ENCODE assay signal across 19 cellular contexts in genomic region chr1:90726716-90727480, GRCh38. TPM values are rescaled to one million over a fixed set of nuclear protein-coding genes. Genes with fewer than 3 reads are reported as not detected.
DNase-seq lines count a peak whose midpoint lies in the region; ATAC-seq, FAIRE-seq and TF ChIP-seq lines count a peak whose summit lies in the region.
"Had no signal": no experiment of that assay in that cellular context is flagged by ENCODE, and none has a peak within 500 bp of the region (broad histone marks: within the 10 kb centered on the region; RNA-seq: fewer than 3 reads in every experiment).

No MANE protein-coding gene starts in this region.

- H4K20me1 ChIP-seq in GM23338 (replicated peaks; ENCODE audit: insufficient read depth) = peaks cover 12% of the 10 kb centered on the region; the same call in 1 of the 2 replicates
- H4K20me1 ChIP-seq in H1 (replicated peaks in 1 of 2; ENCODE audit: control insufficient read depth in 1 of 2, insufficient read depth in 2 of 2, low read length in 2 of 2) = peaks cover 8 to 20% of the 10 kb centered on the region in 2 experiments

- intact Hi-C loops in testis (cut with DNase I; ENCODE audit: low total_unique reads) = no loop called here

- no peak overlapping the region for H3K9ac ChIP-seq in H1 (replicated peaks in 1 of 4; ENCODE audit: extremely low read depth in 1 of 4, low read depth in 3 of 4, low read length in 3 of 4)
- H3K9ac ChIP-seq: BLaER1 treated with 17β-estradiol and CSF1 and Interleukin-3, amounts not matched to agents 10 nM and 100 nM had no signal

- no peak overlapping the region for H3K14ac ChIP-seq in H1 (ENCODE audit: insufficient read length)

- H3K4me1 Mint-ChIP-seq in CD8-positive, alpha-beta memory T cell = peaks cover 62 to 70% (median 62%) of the 10 kb centered on the region in 3 donors
- H3K4me1 Mint-ChIP-seq in GM23338 (peaks cover 67% of the 10 kb centered on the region), neural crest cell (peaks cover 42% of the 10 kb centered on the region)

- H3K4me1 ChIP-seq in CD8-positive, alpha-beta memory T cell (ENCODE audit: insufficient read depth, low read length) = peaks cover 40% of the 10 kb centered on the region
- H3K4me1 ChIP-seq in GM23338 (ENCODE audit: insufficient read depth) (peaks cover 68% of the 10 kb centered on the region), H1 (replicated peaks in 1 of 4; ENCODE audit: control insufficient read depth in 3 of 4, insufficient read depth in 4 of 4, low read length in 3 of 4) (peaks cover 19 to 50% (median 37%) of the 10 kb centered on the region in 4 experiments), testis (peaks cover 6% of the 10 kb centered on the region)
- H3K4me1 ChIP-seq: SJSA1 had no signal

- H3K4me3 Mint-ChIP-seq in CD8-positive, alpha-beta memory T cell = peak overlapping the region in 6 of 7 donors; percentile 41 to 84 (median 63)
- H3K4me3 Mint-ChIP-seq in GM23338 (peak overlapping the region; percentile 68), neural crest cell (peak overlapping the region; percentile 8)

- no peak for TF ChIP-seq RAD21 in H1 (IDR thresholded peaks at IDR 0.05 in 1 of 2, conservative IDR thresholded peaks at IDR 0.05 in 1 of 2; ENCODE audit: low read depth in 2 of 2, low read length in 2 of 2)

- H3K4me2 ChIP-seq in GM23338 (peak overlapping the region; percentile 83), H1 (ENCODE audit: insufficient read depth in 1 of 2, low read depth in 2 of 2, low read length in 2 of 2) (peak overlapping the region; percentile 76 to 90)

- no peak overlapping the region for H2BK5ac ChIP-seq in H1 (ENCODE audit: low read depth, low read length)

- peak; percentile 4 for ATAC-seq in GM23338
- ATAC-seq in HG03025 (IDR thresholded peaks at IDR 0.05; ENCODE audit: low FRiP score, unreplicated experiment) = no peak
- no peak for ATAC-seq in HG02623 (IDR thresholded peaks at IDR 0.05; ENCODE audit: unreplicated experiment)
- ATAC-seq: GM12878, K562 had no signal

- no peak overlapping the region for H4K91ac ChIP-seq in H1 (replicated peaks; ENCODE audit: insufficient read length, low read length)

- H2BK12ac ChIP-seq in H1 (ENCODE audit: low read depth, low read length) = peak overlapping the region; percentile 81

- H3K4me3 ChIP-seq in CD8-positive, alpha-beta memory T cell (ENCODE audit: low read length) = no peak overlapping the region
- H3K4me3 ChIP-seq in GM23338 = peak overlapping the region; percentile 56
- peak overlapping the region; percentile 10 to 55 (median 18); a peak in 5 of 8 replicates for H3K4me3 ChIP-seq in H1 (ENCODE audit: extremely low read depth in 1 of 4, insufficient read depth in 2 of 4, low read depth in 3 of 4, low read length in 4 of 4)
- no peak overlapping the region for H3K4me3 ChIP-seq in testis
- H3K4me3 ChIP-seq: GM12878, K562, SJSA1 had no signal

- H3F3A ChIP-seq in GM23338 (replicated peaks; ENCODE audit: low read depth) = peaks cover 39% of the 10 kb centered on the region

- H3K27me3 Mint-ChIP-seq in CD8-positive, alpha-beta memory T cell = peaks cover 92 to 94% of the 10 kb centered on the region in 2 donors
- H3K27me3 Mint-ChIP-seq in GM23338 (ENCODE audit: insufficient read depth, low read depth, poor library complexity) = peaks cover 99% of the 10 kb centered on the region
- H3K27me3 Mint-ChIP-seq in neural crest cell (ENCODE audit: low read depth) = peaks cover 99% of the 10 kb centered on the region

- POLR2A ChIA-PET in CD8-positive, alpha-beta memory T cell (lab: Charles Lee) = no interaction called here
- POLR2A ChIA-PET in H1 (lab: Charles Lee; ENCODE audit: partially characterized antibody) = interaction anchor here (1.1 to 4.9 kb wide), 4 partner anchors 12 to 295 kb away, joined by 4 to 18 read pairs (median 12); partner anchors contain the start of gene ZNF644

- 0 out of 2 replicates have a peak overlapping the region, but pooled peaks have one; percentile 51 for H3K18ac ChIP-seq in H1 (ENCODE audit: extremely low read depth, low read length)

- peaks cover 98% of the 10 kb centered on the region for H3K27me3 ChIP-seq in CD8-positive, alpha-beta memory T cell (ENCODE audit: insufficient read depth, low read length, poor library complexity, severe bottlenecking)
- peaks cover 100% of the 10 kb centered on the region for H3K27me3 ChIP-seq in GM23338 (ENCODE audit: insufficient read depth)
- peaks cover 84 to 100% (median 98%) of the 10 kb centered on the region in 4 experiments for H3K27me3 ChIP-seq in H1 (replicated peaks in 1 of 4; ENCODE audit: control insufficient read depth in 3 of 4, extremely low read depth in 1 of 4, insufficient read depth in 3 of 4, low read length in 3 of 4)
- peaks cover 7% of the 10 kb centered on the region for H3K27me3 ChIP-seq in testis

- no peak for TF ChIP-seq POLR2A in H1 (IDR thresholded peaks at IDR 0.05; ENCODE audit: control extremely low read depth in 1 of 2, low read depth in 2 of 2, low read length in 2 of 2)
- TF ChIP-seq POLR2A in testis (IDR thresholded peaks at IDR 0.05) = no peak

- no peak overlapping the region for H4K8ac ChIP-seq in H1 (ENCODE audit: extremely low read depth, insufficient read depth, low read length)

- H3K27ac ChIP-seq in CD8-positive, alpha-beta memory T cell (ENCODE audit: low read depth, low read length) = no peak overlapping the region
- H3K27ac ChIP-seq in GM23338 (ENCODE audit: low read depth) (no peak overlapping the region), H1 (ENCODE audit: low read depth, low read length) (no peak overlapping the region), testis (no peak overlapping the region)
- H3K27ac ChIP-seq: BLaER1 treated with 17β-estradiol and CSF1 and Interleukin-3, amounts not matched to agents 10 nM and 100 nM; SJSA1; upper lobe of left lung had no signal

- no peaks in the 10 kb centered on the region for H3K9me3 ChIP-seq in CD8-positive, alpha-beta memory T cell (ENCODE audit: low read length)
- H3K9me3 ChIP-seq in H1 (ENCODE audit: insufficient read depth in 2 of 2, low read depth in 1 of 2, low read length in 1 of 2) (no peaks in the 10 kb centered on the region), testis (no peaks in the 10 kb centered on the region)
- H3K9me3 ChIP-seq: SJSA1, upper lobe of left lung had no signal

- CTCF ChIA-PET in CD8-positive, alpha-beta memory T cell (lab: Charles Lee) = no interaction called here
- CTCF ChIA-PET in H1 (lab: Charles Lee; ENCODE audit: partially characterized antibody) = interaction anchor here (0.9 to 12.8 kb wide), 14 partner anchors 6 to 677 kb away, joined by 3 to 139 read pairs (median 8); partner anchors contain the start of gene BARHL2

- H2BK15ac ChIP-seq in H1 (ENCODE audit: low read length) = no peak overlapping the region

- H2BK120ac ChIP-seq in H1 (replicated peaks; ENCODE audit: low read depth, low read length) = no peak overlapping the region

- peak overlapping the region in 3 of 8 donors; percentile 70 to 86 (median 76) for H3K27ac Mint-ChIP-seq in CD8-positive, alpha-beta memory T cell
- H3K27ac Mint-ChIP-seq in GM23338 (no peak overlapping the region), neural crest cell (ENCODE audit: unreplicated experiment) (no peak overlapping the region)

- H3K23ac ChIP-seq in H1 (ENCODE audit: insufficient read length) = no peak overlapping the region

- no peak overlapping the region for H2BK20ac ChIP-seq in H1 (ENCODE audit: low read length)

- H3K9me2 ChIP-seq in GM23338 (ENCODE audit: insufficient read depth) = no peaks in the 10 kb centered on the region

- H3K79me2 ChIP-seq in GM23338 (replicated peaks; ENCODE audit: insufficient read depth) (no peaks in the 10 kb centered on the region), H1 (ENCODE audit: control insufficient read depth in 1 of 2, insufficient read depth in 2 of 2, low read length in 2 of 2) (no peaks in the 10 kb centered on the region)

- H2AFZ ChIP-seq in GM23338 (no peak overlapping the region), H1 (ENCODE audit: low read length) (no peak overlapping the region)

- peaks cover 11 to 32% (median 29%) of the 10 kb centered on the region in 5 donors for H3K9me3 Mint-ChIP-seq in CD8-positive, alpha-beta memory T cell
- H3K9me3 Mint-ChIP-seq in GM23338 (no peaks in the 10 kb centered on the region), neural crest cell (no peaks in the 10 kb centered on the region)

- WGBS in H1 (ENCODE audit: extremely low coverage in 1 of 2, insufficient coverage in 1 of 2, insufficient read length in 1 of 2, insufficient replicate concordance in 2 of 2, low coverage in 1 of 2, low lambda C conversion rate in 2 of 2, missing lambda C conversion rate in 1 of 2), 2 experiments = 5% methylated on average over 44 of the region's 44 CpGs; no CpG with 5 or more reads in 1 of the 2 experiments
- 6 to 9% methylated on average over 20 to 40 of the region's 44 CpGs for WGBS in testis, 2 donors

- TF ChIP-seq CTCF in GM23338 (conservative IDR thresholded peaks at IDR 0.05; ENCODE audit: low read depth in 2 of 2) (no peak), H1 (IDR thresholded peaks at IDR 0.05; ENCODE audit: control extremely low read depth in 1 of 3, insufficient read depth in 1 of 3, low read depth in 1 of 3, low read length in 3 of 3) (no peak), neural crest cell (conservative IDR thresholded peaks at IDR 0.05) (no peak), testis (IDR thresholded peaks at IDR 0.05) (no peak)

- H2AK5ac ChIP-seq in H1 (ENCODE audit: low read depth, low read length) = no peak overlapping the region

- no peaks in the 10 kb centered on the region for H3K79me1 ChIP-seq in H1 (ENCODE audit: low read depth, low read length)

- TF ChIP-seq EP300 in H1 (IDR thresholded peaks at IDR 0.05; ENCODE audit: borderline replicate concordance in 1 of 2, low read depth in 2 of 2, low read length in 2 of 2) = no peak

- H3K23me2 ChIP-seq in H1 (ENCODE audit: low read depth, low read length) = peaks cover 9% of the 10 kb centered on the region; the same call in 1 of the 2 replicates

- peaks cover 0 to 5% (median 1%) of the 10 kb centered on the region in 3 donors for H3K36me3 Mint-ChIP-seq in CD8-positive, alpha-beta memory T cell
- H3K36me3 Mint-ChIP-seq in GM23338 (ENCODE audit: low read depth) (no peaks in the 10 kb centered on the region; the same call in 2 of the 3 replicates), neural crest cell (ENCODE audit: low read depth) (no peaks in the 10 kb centered on the region)

- no peak for DNase-seq in CD8-positive, alpha-beta memory T cell
- peak; percentile 43 for DNase-seq in GM23338 (ENCODE audit: low spot score)
- peak in 1 of 2 experiments; percentile 70 for DNase-seq in H1 (ENCODE audit: low read depth in 1 of 2, low spot score in 2 of 2)
- DNase-seq in neural crest cell (ENCODE audit: low read depth, low spot score) = no peak
- DNase-seq in testis = no peak
- DNase-seq: DND-41; dorsolateral prefrontal cortex; NCI-H146; stimulated activated CD4-positive, alpha-beta T cell treated with anti-CD3 and anti-CD28 coated beads, Interleukin-1b, Interleukin-23, amount 100 ng/mL, for 48 hours had no signal

- no peak overlapping the region for H3K56ac ChIP-seq in H1 (replicated peaks; ENCODE audit: insufficient read length, low read depth, low read length)

- H3K4ac ChIP-seq in H1 (replicated peaks; ENCODE audit: insufficient read length, low read depth, low read length) = no peak overlapping the region

- H4K5ac ChIP-seq in H1 (ENCODE audit: insufficient read length, low read depth, low read length) = no peak overlapping the region

- FAIRE-seq in H1 (lab: Jason Lieb, UNC) = no peak
- FAIRE-seq: astrocyte, GM12878, K562 had no signal

- H3K36me3 ChIP-seq in CD8-positive, alpha-beta memory T cell (ENCODE audit: insufficient read depth, low read length) = no peaks in the 10 kb centered on the region
- H3K36me3 ChIP-seq in GM23338 (ENCODE audit: insufficient read depth) = no peaks in the 10 kb centered on the region
- H3K36me3 ChIP-seq in H1 (ENCODE audit: control insufficient read depth in 2 of 4, insufficient read depth in 4 of 4, low read length in 3 of 4) = peaks cover 0 to 7% (median 0%) of the 10 kb centered on the region in 4 experiments; a peak in 1 of 8 replicates
- no peaks in the 10 kb centered on the region for H3K36me3 ChIP-seq in testis (ENCODE audit: low read depth, missing control alignments)
- H3K36me3 ChIP-seq: BLaER1 treated with 17β-estradiol and CSF1 and Interleukin-3, amounts not matched to agents 10 nM and 100 nM; SJSA1; upper lobe of left lung had no signal

RNA-seq across cellular contexts. Expression of gene BARHL2, which starts 9.8 kb away (rescaled TPM):
- not detected for total RNA-seq in CD8-positive, alpha-beta memory T cell
- not detected for polyA plus RNA-seq in CD8-positive, alpha-beta memory T cell
- total RNA-seq in GM23338 (2014; rRNA removed; shearing (Covaris generic)) = not detected in 2 replicates
- polyA plus RNA-seq in GM23338 (2016; fragmentation: Nextera tagmentation; extraction: Ambion mirVana) (not detected in 2 replicates), H1 (2011; rRNA removed) (not detected in 2 replicates), testis (ENCODE audit: insufficient read depth, low read depth, low replicate concordance) (3.5 TPM)
- total RNA-seq in H1 (2021; fragmentation: NEBNext Ultra II Directional; extraction: Animal tissue kit (Norgen Biotek cat#: 25700)) = 0.15 TPM in 2 replicates
- not detected for polyA plus RNA-seq in H1 (2011; cell fraction: cytosol; rRNA removed)
- not detected for polyA plus RNA-seq in H1 (2011; cell fraction: nucleus; rRNA removed)
- not detected in 4 replicates for polyA plus RNA-seq in H1 (2012, experiment 1 of 2)
- polyA plus RNA-seq in H1 (2012, experiment 2 of 2) = not detected
- 0.02 TPM for polyA plus RNA-seq in H1 (2013, experiment 1 of 2)
- 0.04 TPM for polyA plus RNA-seq in H1 (2013, experiment 2 of 2)
- not detected in 2 replicates for polyA minus RNA-seq in H1 (2011; rRNA and poly(A)+ RNA removed)
- not detected for polyA minus RNA-seq in H1 (2011; cell fraction: cytosol; rRNA and poly(A)+ RNA removed)
- not detected for polyA minus RNA-seq in H1 (2011; cell fraction: nucleus; rRNA and poly(A)+ RNA removed)
- total RNA-seq in neural crest cell (not detected in 2 replicates), testis (1 to 10 TPM; 5.6 to 6.3 TPM)
- total RNA-seq: astrocyte, GM12878, mononuclear cell, pulmonary artery endothelial cell, SJSA1, upper lobe of left lung had no signal
- polyA plus RNA-seq: GM12878 had no signal

Comparison
In these comparisons a context has a peak if more than half of its experiments do, and no peak if none do; other contexts are left out.
1. H3K4me3 ChIP-seq: peak in GM23338 (single experiment) and H1 (4 of 4); none in CD8-positive, alpha-beta memory T cell (single experiment) and testis (0 of 2).
2. H3K4me3 Mint-ChIP-seq: peak in every context shown above with its lines; median percentile 68 in GM23338; 63 in CD8-positive, alpha-beta memory T cell; 8 in neural crest cell.